In the genomic region with DNA sequence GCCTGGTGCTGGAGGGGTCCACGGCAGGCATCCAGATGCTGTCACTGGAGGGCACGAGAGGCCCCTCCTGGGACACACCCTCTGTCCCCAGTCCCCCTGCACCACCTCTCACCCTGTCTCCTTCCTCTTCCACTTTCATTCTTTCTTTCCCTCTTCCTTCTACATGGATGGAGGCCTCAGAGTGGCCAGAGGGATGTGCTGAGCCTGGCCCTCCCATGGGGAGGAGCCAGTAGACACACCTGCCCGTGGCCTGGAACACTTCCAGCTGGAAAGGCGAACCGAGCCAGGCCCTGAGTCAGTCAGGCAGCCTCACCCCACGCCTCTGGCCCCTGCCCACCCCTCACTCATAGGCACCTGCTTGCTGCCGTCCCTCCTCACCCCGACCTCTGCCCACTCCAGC, we compare ENCODE assay signal across 11 cellular contexts. TPM values are rescaled to one million over a fixed set of nuclear protein-coding genes. Genes with fewer than 3 reads are reported as not detected.
DNase-seq lines count a peak whose midpoint lies in the region; ATAC-seq and TF ChIP-seq lines count a peak whose summit lies in the region.
"Had no signal": no experiment of that assay in that cellular context is flagged by ENCODE, and none has a peak within 500 bp of the region (broad histone marks: within the 10 kb centered on the region; RNA-seq: fewer than 3 reads in every experiment).

No MANE protein-coding gene starts in this region.

- BruUV-seq in IMR-90 (replicated peaks; lab: Mats Ljungman, UMichigan): no TSS peak

- no peaks in the 10 kb centered on the region for H3K9me3 ChIP-seq in BLaER1 treated with 17β-estradiol and CSF1 and Interleukin-3, amounts not matched to agents 10 nM and 100 nM (replicated peaks in 1 of 11)
- no peaks in the 10 kb centered on the region for H3K9me3 ChIP-seq in IMR-90 (ENCODE audit: control insufficient read depth, insufficient read depth, low read length)
- H3K9me3 ChIP-seq in SJCRH30 (replicated peaks): no peaks in the 10 kb centered on the region
- no peaks in the 10 kb centered on the region for H3K9me3 ChIP-seq in left lung
- H3K9me3 ChIP-seq in HAP-1: no peaks in the 10 kb centered on the region
- H3K9me3 ChIP-seq: psoas muscle had no signal

- H2BK120ac ChIP-seq in IMR-90 (ENCODE audit: low read depth, low read length): no peak overlapping the region

- peak overlapping the region in 8 of 11 experiments; percentile 5 to 48 (median 32); a peak in 9 of 22 replicates for H3K4me2 ChIP-seq in BLaER1 treated with 17β-estradiol and CSF1 and Interleukin-3, amounts not matched to agents 10 nM and 100 nM
- H3K4me2 ChIP-seq in IMR-90 (ENCODE audit: low read depth, low read length): no peak overlapping the region

- dilution Hi-C loops in IMR-90 (cut with HindIII; ENCODE audit: low sequenced_read_pairs, unreplicated experiment): no loop called here

- no peak overlapping the region for H3K18ac ChIP-seq in IMR-90 (ENCODE audit: low read depth, low read length)

- 0% methylated on average over 1 of the region's 8 CpGs; no CpG with 5 or more reads in 1 of the 2 experiments for WGBS in IMR-90 (ENCODE audit: extremely low coverage in 2 of 2, insufficient read length in 1 of 2), 2 experiments

- H3K79me1 ChIP-seq in IMR-90 (ENCODE audit: low read depth in 1 of 2, low read length in 2 of 2): no peaks in the 10 kb centered on the region

- H3K4me3 ChIP-seq in BLaER1 treated with 17β-estradiol and CSF1 and Interleukin-3, amounts not matched to agents 10 nM and 100 nM: no peak overlapping the region
- no peak overlapping the region for H3K4me3 ChIP-seq in IMR-90 (ENCODE audit: insufficient read depth, low read depth, low read length)
- H3K4me3 ChIP-seq in SJCRH30: no peak overlapping the region
- H3K4me3 ChIP-seq in left lung: no peak overlapping the region
- no peak overlapping the region for H3K4me3 ChIP-seq in HAP-1
- H3K4me3 ChIP-seq: psoas muscle had no signal

- no peak overlapping the region for H3K27ac ChIP-seq in BLaER1 treated with 17β-estradiol and CSF1 and Interleukin-3, amounts not matched to agents 10 nM and 100 nM
- H3K27ac ChIP-seq in IMR-90 (ENCODE audit: insufficient read depth, low read length) (no peak overlapping the region), SJCRH30 (no peak overlapping the region), left lung (no peak overlapping the region)
- H3K27ac ChIP-seq: psoas muscle had no signal

- H4K5ac ChIP-seq in IMR-90 (ENCODE audit: low read depth, low read length): no peak overlapping the region

- no peak overlapping the region for H2BK5ac ChIP-seq in IMR-90 (ENCODE audit: low read depth, low read length, poor library complexity, severe bottlenecking)

- H3K4ac ChIP-seq in IMR-90 (ENCODE audit: low read depth, low read length): no peak overlapping the region

- POLR2A ChIA-PET in IMR-90 (lab: Charles Lee; ENCODE audit: unreplicated experiment): no interaction called here

- H3K14ac ChIP-seq in IMR-90 (replicated peaks; ENCODE audit: low read depth, low read length): no peak overlapping the region

- H2BK15ac ChIP-seq in IMR-90 (ENCODE audit: low read depth, low read length): no peak overlapping the region

- H3K27me3 ChIP-seq in BLaER1 treated with 17β-estradiol and CSF1 and Interleukin-3, amounts not matched to agents 10 nM and 100 nM: peaks cover 0 to 76% (median 43%) of the 10 kb centered on the region in 11 experiments; a peak in 17 of 22 replicates
- peaks cover 30% of the 10 kb centered on the region for H3K27me3 ChIP-seq in IMR-90 (ENCODE audit: control insufficient read depth, insufficient read depth, low read length)
- peaks cover 6% of the 10 kb centered on the region; the same call in 1 of the 2 replicates for H3K27me3 ChIP-seq in SJCRH30
- peaks cover 0 to 33% of the 10 kb centered on the region in 2 donors for H3K27me3 ChIP-seq in left lung
- H3K27me3 ChIP-seq in HAP-1 (ENCODE audit: low read depth): no peaks in the 10 kb centered on the region

- peak overlapping the region; percentile 34 for H2AK9ac ChIP-seq in IMR-90 (replicated peaks; ENCODE audit: low read depth, low read length, poor library complexity)

- CTCF ChIA-PET in IMR-90 (lab: Yijun Ruan, JAX): no interaction called here

- TF ChIP-seq POLR2A in IMR-90 (IDR thresholded peaks at IDR 0.05; ENCODE audit: low read depth, low read length): no peak

- in situ Hi-C loops in IMR-90 (cut with MboI; ENCODE audit: low sequenced_read_pairs): no loop called here
- in situ Hi-C loops in HAP-1 (cut with MboI; ENCODE audit: low sequenced_read_pairs): loop anchor here (5.0 kb wide), 1 partner anchor 56 kb away; the partner anchor contains the start of gene MXI1

- no peak overlapping the region for H2BK20ac ChIP-seq in IMR-90 (ENCODE audit: low read depth, low read length)

- no peak overlapping the region for H3K9ac ChIP-seq in BLaER1 treated with 17β-estradiol and CSF1 and Interleukin-3, amounts not matched to agents 10 nM and 100 nM
- no peak overlapping the region for H3K9ac ChIP-seq in IMR-90 (ENCODE audit: low read depth, low read length)

- TF ChIP-seq RAD21 in IMR-90 (IDR thresholded peaks at IDR 0.05; ENCODE audit: low read length): no peak

- H3K36me3 ChIP-seq in BLaER1 treated with 17β-estradiol and CSF1 and Interleukin-3, amounts not matched to agents 10 nM and 100 nM: no peaks in the 10 kb centered on the region
- no peaks in the 10 kb centered on the region for H3K36me3 ChIP-seq in IMR-90 (ENCODE audit: control insufficient read depth, insufficient read depth, low read length)
- no peaks in the 10 kb centered on the region for H3K36me3 ChIP-seq in SJCRH30
- H3K36me3 ChIP-seq in left lung: no peaks in the 10 kb centered on the region
- no peaks in the 10 kb centered on the region for H3K36me3 ChIP-seq in HAP-1 (replicated peaks)

- H4K91ac ChIP-seq in IMR-90 (ENCODE audit: insufficient read depth, low read depth, low read length): no peak overlapping the region

- H4K8ac ChIP-seq in IMR-90 (ENCODE audit: low read depth in 2 of 2, low read length in 2 of 2): no peak overlapping the region

- H3K56ac ChIP-seq in IMR-90 (ENCODE audit: extremely low read depth, insufficient read depth, low read length): no peak overlapping the region

- TF ChIP-seq CTCF in IMR-90 (conservative IDR thresholded peaks at IDR 0.05; ENCODE audit: low read depth, low read length) (no peak), left lung (IDR thresholded peaks at IDR 0.05) (no peak)

- DNase-seq in IMR-90: no peak
- peak; percentile 45 to 59 for DNase-seq in SJCRH30
- peak in 1 of 2 donors; percentile 50 for DNase-seq in left lung
- no peak for DNase-seq in HAP-1 (ENCODE audit: low spot score in 2 of 2)
- no peak for DNase-seq in activated T-cell treated with anti-CD3 and anti-CD28 coated beads, Interleukin-2, amount 50 U/mL, for 48 hours
- no peak for DNase-seq in OCI-M2 (lab: John Stamatoyannopoulos, UW; ENCODE audit: unreplicated experiment)
- DNase-seq: immature natural killer cell, psoas muscle had no signal

- peaks cover 0 to 70% (median 11%) of the 10 kb centered on the region in 11 experiments; a peak in 15 of 22 replicates for H4K20me1 ChIP-seq in BLaER1 treated with 17β-estradiol and CSF1 and Interleukin-3, amounts not matched to agents 10 nM and 100 nM
- H4K20me1 ChIP-seq in IMR-90 (ENCODE audit: insufficient read depth, low read length): no peaks in the 10 kb centered on the region

- no peak overlapping the region for H2AK5ac ChIP-seq in IMR-90 (ENCODE audit: low read depth, low read length)

- no peak overlapping the region for H3K23ac ChIP-seq in IMR-90 (ENCODE audit: low read depth, low read length)

- H3K4me1 ChIP-seq in BLaER1 treated with 17β-estradiol and CSF1 and Interleukin-3, amounts not matched to agents 10 nM and 100 nM: peaks cover 21 to 45% (median 32%) of the 10 kb centered on the region in 10 experiments
- H3K4me1 ChIP-seq in IMR-90 (ENCODE audit: control insufficient read depth, insufficient read depth, low read length) (no peaks in the 10 kb centered on the region), SJCRH30 (peaks cover 2% of the 10 kb centered on the region), left lung (peaks cover 0 to 4% of the 10 kb centered on the region in 2 donors), HAP-1 (no peaks in the 10 kb centered on the region)
- H3K4me1 ChIP-seq: psoas muscle had no signal

- intact Hi-C loops in IMR-90 (cut with micrococcal nuclease): no loop called here
- intact Hi-C loops in left lung (cut with DNase I): no loop called here

- ATAC-seq in IMR-90 (ENCODE audit: low read depth) (no peak), left lung (peak; percentile 85), HG02884 (IDR thresholded peaks at IDR 0.05; ENCODE audit: unreplicated experiment) (no peak)
- ATAC-seq: CD8-positive, alpha-beta T cell had no signal

- H3K9me1 ChIP-seq in IMR-90 (ENCODE audit: insufficient read depth, low read length): no peaks in the 10 kb centered on the region

- H2AFZ ChIP-seq in IMR-90 (replicated peaks; ENCODE audit: low read length, poor library complexity): peak overlapping the region; percentile 25

TF ChIP-seq in IMR-90, 13 proteins besides CTCF, POLR2A, EP300 and RAD21 (continues in another document):
- TF ChIP-seq CEBPB (IDR thresholded peaks at IDR 0.05; ENCODE audit: low read depth, low read length): no peak
- TF ChIP-seq MAFK (IDR thresholded peaks at IDR 0.05; ENCODE audit: low read depth, low read length): no peak
- no peak for TF ChIP-seq RFX5 (IDR thresholded peaks at IDR 0.05; ENCODE audit: low read depth, low read length)
- no peak for TF ChIP-seq SMC3 (IDR thresholded peaks at IDR 0.05; ENCODE audit: low read depth, low read length)
- no peak for TF ChIP-seq USF2 (IDR thresholded peaks at IDR 0.05; ENCODE audit: low read depth, low read length)
- TF ChIP-seq BHLHE40 (IDR thresholded peaks at IDR 0.05; ENCODE audit: low read depth, low read length): no peak
- no peak for TF ChIP-seq CHD1 (IDR thresholded peaks at IDR 0.05; ENCODE audit: low read depth, low read length)
- TF ChIP-seq MXI1 (IDR thresholded peaks at IDR 0.05; ENCODE audit: borderline replicate concordance, low read depth, low read length): no peak
- TF ChIP-seq MAZ (IDR thresholded peaks at IDR 0.05; ENCODE audit: borderline replicate concordance, low read depth, low read length): no peak
- TF ChIP-seq RCOR1 (IDR thresholded peaks at IDR 0.05; ENCODE audit: insufficient replicate concordance, low read length): no peak

RNA-seq across cellular contexts. Expression of gene MXI1, which starts 55.9 kb away (rescaled TPM):
- total RNA-seq in IMR-90 (2012; rRNA removed): 7.5 and 11.8 TPM in 2 replicates
- 4.5 and 7.2 TPM in 2 replicates for polyA plus RNA-seq in IMR-90 (2012; rRNA removed)
- polyA plus RNA-seq in IMR-90 (2012; cell fraction: cytosol; rRNA removed): 0.90 and 3.1 TPM in 2 replicates
- polyA plus RNA-seq in IMR-90 (2012; cell fraction: nucleus; rRNA removed; ENCODE audit: low replicate concordance): 1.8 and 11.5 TPM in 2 replicates
- 12.4 and 13.0 TPM in 2 replicates for total RNA-seq in SJCRH30 (2014; rRNA removed; shearing (Covaris generic))
- 10 to 100 TPM; 16.5 to 16.7 TPM for total RNA-seq in left lung

Comparison
In these comparisons a context has a peak if more than half of its experiments do, and no peak if none do; other contexts are left out.
1. DNase-seq: peak in SJCRH30 (2 of 2); none in IMR-90 (single experiment), HAP-1 (0 of 2), activated T-cell treated with anti-CD3 and anti-CD28 coated beads, Interleukin-2, amount 50 U/mL, for 48 hours (0 of 2) and OCI-M2 (single experiment).